Comparison of ENCODE assay signal across 19 cellular contexts in the genomic region with DNA sequence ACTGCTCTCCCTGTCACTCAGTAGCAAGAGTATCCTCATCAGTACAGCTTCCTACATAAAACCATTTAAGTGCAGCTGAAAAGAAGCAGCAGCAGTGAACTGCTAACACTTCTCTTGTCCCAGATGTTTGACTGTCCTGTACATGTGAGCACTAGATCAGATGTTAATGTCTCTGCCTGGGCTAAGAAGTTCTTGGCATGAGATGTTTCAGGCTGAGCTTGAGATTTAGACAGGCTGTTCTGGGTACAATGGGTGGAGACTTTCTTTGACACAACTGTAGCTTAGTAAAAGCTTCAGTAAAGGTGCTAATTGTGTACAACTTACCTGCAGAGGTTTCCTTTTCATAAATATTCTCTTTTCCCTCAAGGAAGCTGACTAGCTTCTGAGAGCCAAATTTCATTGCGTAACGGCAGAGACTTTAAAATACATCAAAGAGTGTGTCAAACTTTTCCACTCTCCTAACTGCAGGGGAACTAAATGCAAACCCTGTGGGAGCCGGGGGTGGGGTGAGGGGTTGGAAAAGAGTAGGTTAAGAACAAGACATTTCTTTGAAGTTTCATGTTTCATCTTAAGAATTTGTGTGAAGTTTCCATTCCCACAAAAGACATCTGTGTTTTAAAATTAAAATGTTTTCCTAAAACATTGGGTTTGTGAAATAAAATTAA.
DNase-seq lines count a peak whose midpoint lies in the region; ATAC-seq and TF ChIP-seq lines count a peak whose summit lies in the region.
"Had no signal": no experiment of that assay in that cellular context is flagged by ENCODE, and none has a peak within 500 bp of the region (broad histone marks: within the 10 kb centered on the region; RNA-seq: fewer than 3 reads in every experiment).

No MANE protein-coding gene starts in this region.

- H3K9me3 Mint-ChIP-seq in activated CD8-positive, alpha-beta T cell treated with anti-CD3 and anti-CD28 coated beads for 36 hours, result no peaks in the 10 kb centered on the region
- no peaks in the 10 kb centered on the region for H3K9me3 Mint-ChIP-seq in activated CD8-positive, alpha-beta T cell treated with anti-CD3 and anti-CD28 coated beads, Interleukin-2, amount 10 ng/mL, durations not matched to agents 7 days and 5 days (ENCODE audit: insufficient read depth)
- no peaks in the 10 kb centered on the region for H3K9me3 Mint-ChIP-seq in brain
- H3K9me3 Mint-ChIP-seq in stimulated activated naive CD8-positive, alpha-beta T cell treated with anti-CD3 and anti-CD28 coated beads, Interleukin-15, amount 100 ng/mL, for 72 hours, result no peaks in the 10 kb centered on the region

- DNase-seq in activated CD8-positive, alpha-beta T cell treated with anti-CD3 and anti-CD28 coated beads for 36 hours, result peak; percentile 4
- no peak for DNase-seq in activated CD8-positive, alpha-beta T cell treated with anti-CD3 and anti-CD28 coated beads, Interleukin-2, amount 10 ng/mL, durations not matched to agents 7 days and 5 days
- DNase-seq in fibroblast of villous mesenchyme (ENCODE audit: low read depth), result peak; percentile 59
- DNase-seq in stimulated activated naive CD8-positive, alpha-beta T cell treated with anti-CD3 and anti-CD28 coated beads, Interleukin-15, amount 100 ng/mL, for 72 hours, result no peak
- no peak for DNase-seq in dermis blood vessel endothelial cell
- DNase-seq: activated CD8-positive, alpha-beta memory T cell treated with anti-CD3 and anti-CD28 coated beads for 24 hours; activated gamma-delta T cell treated with Interleukin-2 at 50 U/mL for 16 hours; DMS53; erythroblast; Kasumi-1; mesendoderm; NCI-H2029; NCI-H748 treated with DMSO at 0.1 percent for 48 hours; ovary; T1000; testis had no signal

- peaks cover 5% of the 10 kb centered on the region for H3K4me1 Mint-ChIP-seq in activated CD8-positive, alpha-beta T cell treated with anti-CD3 and anti-CD28 coated beads for 36 hours (ENCODE audit: low read depth)
- no peaks in the 10 kb centered on the region for H3K4me1 Mint-ChIP-seq in activated CD8-positive, alpha-beta T cell treated with anti-CD3 and anti-CD28 coated beads, Interleukin-2, amount 10 ng/mL, durations not matched to agents 7 days and 5 days (ENCODE audit: low read depth)
- H3K4me1 Mint-ChIP-seq in brain, result peaks cover 19% of the 10 kb centered on the region
- peaks cover 12% of the 10 kb centered on the region for H3K4me1 Mint-ChIP-seq in stimulated activated naive CD8-positive, alpha-beta T cell treated with anti-CD3 and anti-CD28 coated beads, Interleukin-15, amount 100 ng/mL, for 72 hours

- no peak for ATAC-seq in activated CD8-positive, alpha-beta T cell treated with anti-CD3 and anti-CD28 coated beads for 36 hours
- ATAC-seq in activated CD8-positive, alpha-beta T cell treated with anti-CD3 and anti-CD28 coated beads, Interleukin-2, amount 10 ng/mL, durations not matched to agents 7 days and 5 days, result no peak
- ATAC-seq in stimulated activated naive CD8-positive, alpha-beta T cell treated with anti-CD3 and anti-CD28 coated beads, Interleukin-15, amount 100 ng/mL, for 72 hours, result peak; percentile 43
- ATAC-seq in GM21367 (IDR thresholded peaks at IDR 0.05; ENCODE audit: unreplicated experiment) (no peak), GM18909 (IDR thresholded peaks at IDR 0.05; ENCODE audit: poor library complexity, unreplicated experiment) (no peak)

- H3K4me3 ChIP-seq in fibroblast of villous mesenchyme (ENCODE audit: low read depth, low read length), result no peak overlapping the region
- H3K4me3 ChIP-seq: ovary, testis had no signal

- no peaks in the 10 kb centered on the region for H3K36me3 Mint-ChIP-seq in activated CD8-positive, alpha-beta T cell treated with anti-CD3 and anti-CD28 coated beads for 36 hours (ENCODE audit: low read depth)
- no peaks in the 10 kb centered on the region for H3K36me3 Mint-ChIP-seq in activated CD8-positive, alpha-beta T cell treated with anti-CD3 and anti-CD28 coated beads, Interleukin-2, amount 10 ng/mL, durations not matched to agents 7 days and 5 days (ENCODE audit: low read depth)
- no peaks in the 10 kb centered on the region for H3K36me3 Mint-ChIP-seq in brain

- POLR2A ChIA-PET in activated CD8-positive, alpha-beta T cell treated with anti-CD3 and anti-CD28 coated beads for 36 hours (lab: Charles Lee), result no interaction called here
- POLR2A ChIA-PET in activated CD8-positive, alpha-beta T cell treated with anti-CD3 and anti-CD28 coated beads, Interleukin-2, amount 10 ng/mL, durations not matched to agents 7 days and 5 days (lab: Charles Lee), result no interaction called here

- no peak overlapping the region for H3K27ac Mint-ChIP-seq in activated CD8-positive, alpha-beta T cell treated with anti-CD3 and anti-CD28 coated beads for 36 hours
- H3K27ac Mint-ChIP-seq in activated CD8-positive, alpha-beta T cell treated with anti-CD3 and anti-CD28 coated beads, Interleukin-2, amount 10 ng/mL, durations not matched to agents 7 days and 5 days, result no peak overlapping the region
- peak overlapping the region in 3 of 5 experiments; percentile 24 to 89 (median 64) for H3K27ac Mint-ChIP-seq in brain
- H3K27ac Mint-ChIP-seq in stimulated activated naive CD8-positive, alpha-beta T cell treated with anti-CD3 and anti-CD28 coated beads, Interleukin-15, amount 100 ng/mL, for 72 hours, result no peak overlapping the region

- H3K4me3 Mint-ChIP-seq in activated CD8-positive, alpha-beta T cell treated with anti-CD3 and anti-CD28 coated beads for 36 hours, result no peak overlapping the region
- H3K4me3 Mint-ChIP-seq in activated CD8-positive, alpha-beta T cell treated with anti-CD3 and anti-CD28 coated beads, Interleukin-2, amount 10 ng/mL, durations not matched to agents 7 days and 5 days, result no peak overlapping the region
- H3K4me3 Mint-ChIP-seq in brain, result peak overlapping the region in 3 of 5 experiments; percentile 29 to 71 (median 57)
- no peak overlapping the region for H3K4me3 Mint-ChIP-seq in stimulated activated naive CD8-positive, alpha-beta T cell treated with anti-CD3 and anti-CD28 coated beads, Interleukin-15, amount 100 ng/mL, for 72 hours

- peaks cover 22% of the 10 kb centered on the region for H3K27me3 Mint-ChIP-seq in activated CD8-positive, alpha-beta T cell treated with anti-CD3 and anti-CD28 coated beads for 36 hours
- peaks cover 15% of the 10 kb centered on the region for H3K27me3 Mint-ChIP-seq in activated CD8-positive, alpha-beta T cell treated with anti-CD3 and anti-CD28 coated beads, Interleukin-2, amount 10 ng/mL, durations not matched to agents 7 days and 5 days (ENCODE audit: low read depth)
- no peaks in the 10 kb centered on the region for H3K27me3 Mint-ChIP-seq in brain
- peaks cover 49% of the 10 kb centered on the region for H3K27me3 Mint-ChIP-seq in stimulated activated naive CD8-positive, alpha-beta T cell treated with anti-CD3 and anti-CD28 coated beads, Interleukin-15, amount 100 ng/mL, for 72 hours

- CTCF ChIA-PET in activated CD8-positive, alpha-beta T cell treated with anti-CD3 and anti-CD28 coated beads for 36 hours (lab: Charles Lee), result interaction anchor here (0.6 to 0.8 kb wide), 2 partner anchors 52 to 95 kb away, joined by 3 to 4 read pairs; no protein-coding TSS in a partner anchor
- CTCF ChIA-PET in activated CD8-positive, alpha-beta T cell treated with anti-CD3 and anti-CD28 coated beads, Interleukin-2, amount 10 ng/mL, durations not matched to agents 7 days and 5 days (lab: Charles Lee), result interaction anchor here (1.1 kb wide), 1 partner anchor 8 kb away, joined by 3 read pairs; no protein-coding TSS in a partner anchor

- intact Hi-C loops in activated CD8-positive, alpha-beta T cell treated with anti-CD3 and anti-CD28 coated beads for 36 hours (cut with micrococcal nuclease), result no loop called here

- no peak for TF ChIP-seq CTCF in activated CD8-positive, alpha-beta T cell treated with anti-CD3 and anti-CD28 coated beads for 36 hours (IDR thresholded peaks at IDR 0.05)
- TF ChIP-seq CTCF in brain (conservative IDR thresholded peaks at IDR 0.05) (no peak), fibroblast of villous mesenchyme (IDR thresholded peaks at IDR 0.05; ENCODE audit: insufficient read depth, low read depth, low read length) (no peak)

Comparison
In these comparisons a context has a peak if more than half of its experiments do, and no peak if none do; other contexts are left out.
1. DNase-seq: peak in activated CD8-positive, alpha-beta T cell treated with anti-CD3 and anti-CD28 coated beads for 36 hours (single experiment) and fibroblast of villous mesenchyme (single experiment); none in activated CD8-positive, alpha-beta T cell treated with anti-CD3 and anti-CD28 coated beads, Interleukin-2, amount 10 ng/mL, durations not matched to agents 7 days and 5 days (single experiment), stimulated activated naive CD8-positive, alpha-beta T cell treated with anti-CD3 and anti-CD28 coated beads, Interleukin-15, amount 100 ng/mL, for 72 hours (0 of 2) and dermis blood vessel endothelial cell (single experiment).
2. H3K27ac Mint-ChIP-seq: peak in brain (3 of 5); none in activated CD8-positive, alpha-beta T cell treated with anti-CD3 and anti-CD28 coated beads for 36 hours (single experiment), activated CD8-positive, alpha-beta T cell treated with anti-CD3 and anti-CD28 coated beads, Interleukin-2, amount 10 ng/mL, durations not matched to agents 7 days and 5 days (single experiment) and stimulated activated naive CD8-positive, alpha-beta T cell treated with anti-CD3 and anti-CD28 coated beads, Interleukin-15, amount 100 ng/mL, for 72 hours (0 of 2).
3. H3K4me3 Mint-ChIP-seq: peak in brain (3 of 5); none in activated CD8-positive, alpha-beta T cell treated with anti-CD3 and anti-CD28 coated beads for 36 hours (single experiment), activated CD8-positive, alpha-beta T cell treated with anti-CD3 and anti-CD28 coated beads, Interleukin-2, amount 10 ng/mL, durations not matched to agents 7 days and 5 days (single experiment) and stimulated activated naive CD8-positive, alpha-beta T cell treated with anti-CD3 and anti-CD28 coated beads, Interleukin-15, amount 100 ng/mL, for 72 hours (0 of 2).